ENCODE assay signal across 35 cellular contexts in genomic region chr7:75555736-75556135, GRCh38.
"Had no signal": no experiment of that assay in that cellular context is flagged by ENCODE, and none has a peak within 500 bp of the region (broad histone marks: within the 10 kb centered on the region; RNA-seq: fewer than 3 reads in every experiment).

No MANE protein-coding gene starts in this region.

- H3K27ac ChIP-seq: KMS-11 had no signal

- H3K9me3 ChIP-seq: MG63 had no signal

- H3K4me3 ChIP-seq: MG63 had no signal

- H3K4me2 ChIP-seq: KMS-11 had no signal

- H3K36me3 ChIP-seq: MG63 had no signal

- DNase-seq: Karpas-422, Kasumi-1, KG1, MG63, MM.1S, MV-4-11, NCI-H1048, NCI-H1092, NCI-H1092 treated with DMSO at 0.1 percent for 48 hours, NCI-H1105, NCI-H1105 treated with DMSO at 0.1 percent for 48 hours, NCI-H1417, NCI-H1417 treated with DMSO at 0.1 percent for 48 hours, NCI-H1436, NCI-H1436 treated with DMSO at 0.1 percent for 48 hours, NCI-H146, NCI-H1694, NCI-H1694 treated with DMSO at 0.1 percent for 48 hours, NCI-H187, NCI-H187 treated with DMSO at 0.1 percent for 48 hours, NCI-H1930, NCI-H2029, NCI-H2029 treated with DMSO at 0.1 percent for 48 hours, NCI-H2081, NCI-H2081 treated with DMSO at 0.1 percent for 48 hours, NCI-H2107, NCI-H2171, NCI-H2171 treated with DMSO at 0.1 percent for 48 hours, NCI-H2227 treated with DMSO at 0.1 percent for 48 hours, NCI-H226, NCI-H345, NCI-H446, NCI-H446 treated with DMSO at 0.1 percent for 48 hours, NCI-H510A had no signal

- H3K9ac ChIP-seq: KMS-11 had no signal

- H3K27me3 ChIP-seq: MG63 had no signal
